1 cellular context compared by ENCODE assay signal in genomic region chr1:54542120-54542961, GRCh38.
A peak's percentile ranks its signal among the peaks of the same experiment; 100 is the strongest.
TF ChIP-seq lines count a peak whose summit lies in the region.

No MANE protein-coding gene starts in this region.

TF ChIP-seq in GM12878, 131 proteins besides CTCF, POLR2A, EP300 and RAD21:
- TF ChIP-seq, protein P1, sequence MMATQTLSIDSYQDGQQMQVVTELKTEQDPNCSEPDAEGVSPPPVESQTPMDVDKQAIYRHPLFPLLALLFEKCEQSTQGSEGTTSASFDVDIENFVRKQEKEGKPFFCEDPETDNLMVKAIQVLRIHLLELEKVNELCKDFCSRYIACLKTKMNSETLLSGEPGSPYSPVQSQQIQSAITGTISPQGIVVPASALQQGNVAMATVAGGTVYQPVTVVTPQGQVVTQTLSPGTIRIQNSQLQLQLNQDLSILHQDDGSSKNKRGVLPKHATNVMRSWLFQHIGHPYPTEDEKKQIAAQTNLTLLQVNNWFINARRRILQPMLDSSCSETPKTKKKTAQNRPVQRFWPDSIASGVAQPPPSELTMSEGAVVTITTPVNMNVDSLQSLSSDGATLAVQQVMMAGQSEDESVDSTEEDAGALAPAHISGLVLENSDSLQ (IDR thresholded peaks at IDR 0.05): no peak
- TF ChIP-seq SP1 (IDR thresholded peaks at IDR 0.05; ENCODE audit: low read depth, low read length) (no peak), ZBTB4 (CRISPR knock-in tag; IDR thresholded peaks at IDR 0.05) (no peak), CHD1 (IDR thresholded peaks at IDR 0.05; ENCODE audit: low read depth, low read length) (no peak), EED (IDR thresholded peaks at IDR 0.05; ENCODE audit: low read depth) (no peak), GATAD2B (conservative IDR thresholded peaks at IDR 0.05; ENCODE audit: low read depth) (0 out of 2 replicates have a peak, but pooled peaks have one; percentile 21), HDAC6 (IDR thresholded peaks at IDR 0.05; ENCODE audit: unreplicated experiment) (peak; percentile 42), SUPT20H (IDR thresholded peaks at IDR 0.05; ENCODE audit: borderline replicate concordance, control insufficient read depth, low read depth, low read length) (no peak), IKZF1 (conservative IDR thresholded peaks at IDR 0.05) (peak; percentile 74), WRNIP1 (IDR thresholded peaks at IDR 0.05; ENCODE audit: borderline replicate concordance, low read depth, low read length) (no peak), RUNX3 (IDR thresholded peaks at IDR 0.05; ENCODE audit: low read length) (0 out of 2 replicates have a peak, but pooled peaks have one; percentile 7), NR2F1 (conservative IDR thresholded peaks at IDR 0.05) (0 out of 2 replicates have a peak, but pooled peaks have one; percentile 21), BHLHE40 (IDR thresholded peaks at IDR 0.05; ENCODE audit: borderline replicate concordance in 1 of 2, low read depth in 2 of 2, low read length in 1 of 2) (peak in 1 of 2 experiments; percentile 17; a peak in 1 of 4 replicates)
